Comparison of ENCODE assay signal across 1 cellular context in the genomic region with DNA sequence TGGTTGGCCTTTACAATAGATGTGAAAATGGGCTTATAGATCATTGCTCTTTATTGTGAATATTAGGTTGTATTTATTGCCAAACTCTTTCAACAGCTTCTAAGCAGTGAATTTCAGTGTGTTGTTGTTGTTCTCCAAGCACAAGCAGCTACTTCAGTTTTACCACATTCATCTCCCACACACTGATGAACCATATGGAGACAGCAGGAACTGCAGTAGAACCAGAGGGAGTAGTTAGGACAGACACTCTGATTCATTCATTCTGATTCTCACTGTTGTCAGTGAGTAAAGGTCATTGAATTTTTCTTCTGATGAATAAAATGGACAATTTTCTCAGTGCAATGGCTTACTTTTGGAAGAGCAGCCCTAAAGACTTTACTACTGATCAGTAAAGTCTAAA.
TF ChIP-seq lines count a peak whose summit lies in the region.

No MANE protein-coding gene starts in this region.

TF ChIP-seq in GM12878, 131 proteins besides CTCF, POLR2A, EP300 and RAD21:
- TF ChIP-seq, protein P1, sequence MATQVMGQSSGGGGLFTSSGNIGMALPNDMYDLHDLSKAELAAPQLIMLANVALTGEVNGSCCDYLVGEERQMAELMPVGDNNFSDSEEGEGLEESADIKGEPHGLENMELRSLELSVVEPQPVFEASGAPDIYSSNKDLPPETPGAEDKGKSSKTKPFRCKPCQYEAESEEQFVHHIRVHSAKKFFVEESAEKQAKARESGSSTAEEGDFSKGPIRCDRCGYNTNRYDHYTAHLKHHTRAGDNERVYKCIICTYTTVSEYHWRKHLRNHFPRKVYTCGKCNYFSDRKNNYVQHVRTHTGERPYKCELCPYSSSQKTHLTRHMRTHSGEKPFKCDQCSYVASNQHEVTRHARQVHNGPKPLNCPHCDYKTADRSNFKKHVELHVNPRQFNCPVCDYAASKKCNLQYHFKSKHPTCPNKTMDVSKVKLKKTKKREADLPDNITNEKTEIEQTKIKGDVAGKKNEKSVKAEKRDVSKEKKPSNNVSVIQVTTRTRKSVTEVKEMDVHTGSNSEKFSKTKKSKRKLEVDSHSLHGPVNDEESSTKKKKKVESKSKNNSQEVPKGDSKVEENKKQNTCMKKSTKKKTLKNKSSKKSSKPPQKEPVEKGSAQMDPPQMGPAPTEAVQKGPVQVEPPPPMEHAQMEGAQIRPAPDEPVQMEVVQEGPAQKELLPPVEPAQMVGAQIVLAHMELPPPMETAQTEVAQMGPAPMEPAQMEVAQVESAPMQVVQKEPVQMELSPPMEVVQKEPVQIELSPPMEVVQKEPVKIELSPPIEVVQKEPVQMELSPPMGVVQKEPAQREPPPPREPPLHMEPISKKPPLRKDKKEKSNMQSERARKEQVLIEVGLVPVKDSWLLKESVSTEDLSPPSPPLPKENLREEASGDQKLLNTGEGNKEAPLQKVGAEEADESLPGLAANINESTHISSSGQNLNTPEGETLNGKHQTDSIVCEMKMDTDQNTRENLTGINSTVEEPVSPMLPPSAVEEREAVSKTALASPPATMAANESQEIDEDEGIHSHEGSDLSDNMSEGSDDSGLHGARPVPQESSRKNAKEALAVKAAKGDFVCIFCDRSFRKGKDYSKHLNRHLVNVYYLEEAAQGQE (IDR thresholded peaks at IDR 0.05; ENCODE audit: low read depth, low read length), result no peak
- TF ChIP-seq HDAC6 (IDR thresholded peaks at IDR 0.05; ENCODE audit: unreplicated experiment), result no peak
- no peak for TF ChIP-seq NRF1 (conservative IDR thresholded peaks at IDR 0.05; ENCODE audit: low read depth, low read length)
- TF ChIP-seq MTA3 (IDR thresholded peaks at IDR 0.05; ENCODE audit: borderline replicate concordance, low read length), result no peak
- TF ChIP-seq TBL1XR1 (IDR thresholded peaks at IDR 0.05; ENCODE audit: low read depth, low read length), result no peak
- TF ChIP-seq ESRRA (IDR thresholded peaks at IDR 0.05; ENCODE audit: low read length), result no peak
- TF ChIP-seq, protein P2, sequence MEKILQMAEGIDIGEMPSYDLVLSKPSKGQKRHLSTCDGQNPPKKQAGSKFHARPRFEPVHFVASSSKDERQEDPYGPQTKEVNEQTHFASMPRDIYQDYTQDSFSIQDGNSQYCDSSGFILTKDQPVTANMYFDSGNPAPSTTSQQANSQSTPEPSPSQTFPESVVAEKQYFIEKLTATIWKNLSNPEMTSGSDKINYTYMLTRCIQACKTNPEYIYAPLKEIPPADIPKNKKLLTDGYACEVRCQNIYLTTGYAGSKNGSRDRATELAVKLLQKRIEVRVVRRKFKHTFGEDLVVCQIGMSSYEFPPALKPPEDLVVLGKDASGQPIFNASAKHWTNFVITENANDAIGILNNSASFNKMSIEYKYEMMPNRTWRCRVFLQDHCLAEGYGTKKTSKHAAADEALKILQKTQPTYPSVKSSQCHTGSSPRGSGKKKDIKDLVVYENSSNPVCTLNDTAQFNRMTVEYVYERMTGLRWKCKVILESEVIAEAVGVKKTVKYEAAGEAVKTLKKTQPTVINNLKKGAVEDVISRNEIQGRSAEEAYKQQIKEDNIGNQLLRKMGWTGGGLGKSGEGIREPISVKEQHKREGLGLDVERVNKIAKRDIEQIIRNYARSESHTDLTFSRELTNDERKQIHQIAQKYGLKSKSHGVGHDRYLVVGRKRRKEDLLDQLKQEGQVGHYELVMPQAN (conservative IDR thresholded peaks at IDR 0.05), result no peak
- TF ChIP-seq TCF7 (IDR thresholded peaks at IDR 0.05; ENCODE audit: borderline replicate concordance), result no peak
- TF ChIP-seq STAT1 (conservative IDR thresholded peaks at IDR 0.05), result no peak
- TF ChIP-seq STAT3 (IDR thresholded peaks at IDR 0.05; ENCODE audit: low read depth, low read length), result no peak
- TF ChIP-seq JUND (IDR thresholded peaks at IDR 0.05; ENCODE audit: low read depth, low read length), result no peak
- no peak for TF ChIP-seq FOXK2 (IDR thresholded peaks at IDR 0.05)
- no peak for TF ChIP-seq CBX5 (IDR thresholded peaks at IDR 0.05; ENCODE audit: low read depth)
- TF ChIP-seq, protein P3, sequence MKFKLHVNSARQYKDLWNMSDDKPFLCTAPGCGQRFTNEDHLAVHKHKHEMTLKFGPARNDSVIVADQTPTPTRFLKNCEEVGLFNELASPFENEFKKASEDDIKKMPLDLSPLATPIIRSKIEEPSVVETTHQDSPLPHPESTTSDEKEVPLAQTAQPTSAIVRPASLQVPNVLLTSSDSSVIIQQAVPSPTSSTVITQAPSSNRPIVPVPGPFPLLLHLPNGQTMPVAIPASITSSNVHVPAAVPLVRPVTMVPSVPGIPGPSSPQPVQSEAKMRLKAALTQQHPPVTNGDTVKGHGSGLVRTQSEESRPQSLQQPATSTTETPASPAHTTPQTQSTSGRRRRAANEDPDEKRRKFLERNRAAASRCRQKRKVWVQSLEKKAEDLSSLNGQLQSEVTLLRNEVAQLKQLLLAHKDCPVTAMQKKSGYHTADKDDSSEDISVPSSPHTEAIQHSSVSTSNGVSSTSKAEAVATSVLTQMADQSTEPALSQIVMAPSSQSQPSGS (IDR thresholded peaks at IDR 0.05; ENCODE audit: low read length), result no peak
